Comparison of ENCODE assay signal across 1 cellular context in genomic region chr9:128552153-128552743, GRCh38.
TF ChIP-seq lines count a peak whose summit lies in the region.

Gene SPTAN1, plus strand, starts transcription at chr9:128552587. Its CDS starts 14,154 bp downstream, at chr9:128566741.

TF ChIP-seq in HepG2, 621 proteins besides CTCF, POLR2A, EP300 and RAD21 (continued from another document and continues in another):
- TF ChIP-seq MXD3 (CRISPR knock-in tag; IDR thresholded peaks at IDR 0.05) (peak; percentile 72; the same call in 1 of the 2 replicates), ZSCAN20 (CRISPR knock-in tag; IDR thresholded peaks at IDR 0.05; ENCODE audit: borderline replicate concordance) (no peak), REL (CRISPR knock-in tag; conservative IDR thresholded peaks at IDR 0.05) (no peak; the same call in 1 of the 2 replicates), CEBPG (CRISPR knock-in tag; IDR thresholded peaks at IDR 0.05) (no peak; the same call in 1 of the 2 replicates), ZNF83 (CRISPR knock-in tag; IDR thresholded peaks at IDR 0.05; ENCODE audit: borderline replicate concordance) (no peak), ZNF678 (CRISPR knock-in tag; IDR thresholded peaks at IDR 0.05) (no peak), CHCHD3 (CRISPR knock-in tag; IDR thresholded peaks at IDR 0.05) (no peak), REPIN1 (CRISPR knock-in tag; IDR thresholded peaks at IDR 0.05; ENCODE audit: borderline replicate concordance, low read depth) (no peak), ZNF746 (CRISPR knock-in tag; IDR thresholded peaks at IDR 0.05) (no peak; the same call in 1 of the 2 replicates), ZNF878 (CRISPR knock-in tag; IDR thresholded peaks at IDR 0.05) (no peak), NPAS2 (CRISPR knock-in tag; IDR thresholded peaks at IDR 0.05; ENCODE audit: borderline replicate concordance) (no peak), ZNF362 (CRISPR knock-in tag; IDR thresholded peaks at IDR 0.05; ENCODE audit: borderline replicate concordance) (no peak), PHF8 (CRISPR knock-in tag; IDR thresholded peaks at IDR 0.05) (peak; percentile 85), ZNF709 (CRISPR knock-in tag; IDR thresholded peaks at IDR 0.05) (no peak; the same call in 1 of the 2 replicates), CSRNP2 (CRISPR knock-in tag; conservative IDR thresholded peaks at IDR 0.05; ENCODE audit: low read depth) (no peak), ZNF724P (CRISPR knock-in tag; IDR thresholded peaks at IDR 0.05; ENCODE audit: borderline replicate concordance) (no peak), SCMH1 (CRISPR knock-in tag; IDR thresholded peaks at IDR 0.05; ENCODE audit: borderline replicate concordance) (no peak), RFX5 (IDR thresholded peaks at IDR 0.05; ENCODE audit: low read depth, low read length) (no peak), ZIK1 (CRISPR knock-in tag; IDR thresholded peaks at IDR 0.05; ENCODE audit: borderline replicate concordance, low read depth) (peak; percentile 29; the same call in 1 of the 2 replicates), ZNF567 (CRISPR knock-in tag; IDR thresholded peaks at IDR 0.05; ENCODE audit: borderline replicate concordance) (no peak), ZNF451 (CRISPR knock-in tag; IDR thresholded peaks at IDR 0.05) (peak; percentile 91; the same call in 1 of the 2 replicates), CENPX (CRISPR knock-in tag; IDR thresholded peaks at IDR 0.05) (no peak), CREB3 (CRISPR knock-in tag; IDR thresholded peaks at IDR 0.05) (no peak), ZEB1 (IDR thresholded peaks at IDR 0.05; ENCODE audit: insufficient replicate concordance, low read depth) (no peak), ZNF639 (CRISPR knock-in tag; conservative IDR thresholded peaks at IDR 0.05) (no peak), ZNF660 (CRISPR knock-in tag; IDR thresholded peaks at IDR 0.05; ENCODE audit: borderline replicate concordance, low read depth) (no peak), ZNF773 (CRISPR knock-in tag; IDR thresholded peaks at IDR 0.05; ENCODE audit: borderline replicate concordance) (no peak), SSRP1 (CRISPR knock-in tag; IDR thresholded peaks at IDR 0.05) (no peak), ZSCAN12 (CRISPR knock-in tag; IDR thresholded peaks at IDR 0.05) (no peak), ZNF34 (CRISPR knock-in tag; IDR thresholded peaks at IDR 0.05; ENCODE audit: borderline replicate concordance) (no peak; the same call in 1 of the 2 replicates), PBX2 (CRISPR knock-in tag; IDR thresholded peaks at IDR 0.05) (no peak), ZFP82 (CRISPR knock-in tag; IDR thresholded peaks at IDR 0.05; ENCODE audit: borderline replicate concordance) (no peak), ZNF629 (CRISPR knock-in tag; conservative IDR thresholded peaks at IDR 0.05) (no peak), RERE (CRISPR knock-in tag; IDR thresholded peaks at IDR 0.05; ENCODE audit: low read depth) (no peak), MTA3 (CRISPR knock-in tag; IDR thresholded peaks at IDR 0.05) (no peak), MTA1 (CRISPR knock-in tag; IDR thresholded peaks at IDR 0.05; ENCODE audit: borderline replicate concordance) (no peak), TARDBP (CRISPR knock-in tag; IDR thresholded peaks at IDR 0.05) (0 out of 2 replicates have a peak, but pooled peaks have one; percentile 25), TEAD3 (CRISPR knock-in tag; optimal IDR thresholded peaks at IDR 0.05; ENCODE audit: borderline replicate concordance) (no peak), ZNF225 (CRISPR knock-in tag; IDR thresholded peaks at IDR 0.05) (no peak), ZNF772 (CRISPR knock-in tag; IDR thresholded peaks at IDR 0.05) (no peak), SALL2 (CRISPR knock-in tag; IDR thresholded peaks at IDR 0.05) (no peak), ZNF333 (CRISPR knock-in tag; IDR thresholded peaks at IDR 0.05; ENCODE audit: borderline replicate concordance) (no peak), ZNF292 (CRISPR knock-in tag; IDR thresholded peaks at IDR 0.05; ENCODE audit: borderline replicate concordance, low read depth) (peak; percentile 52; the same call in 1 of the 2 replicates), CREB1 (IDR thresholded peaks at IDR 0.05) (0 out of 2 replicates have a peak, but pooled peaks have one; percentile 14), CREB1 (CRISPR knock-in tag; IDR thresholded peaks at IDR 0.05) (no peak), POGZ (CRISPR knock-in tag; IDR thresholded peaks at IDR 0.05) (no peak), HDAC2 (CRISPR knock-in tag; IDR thresholded peaks at IDR 0.05) (no peak; the same call in 1 of the 2 replicates), ZBTB3 (CRISPR knock-in tag; IDR thresholded peaks at IDR 0.05; ENCODE audit: borderline replicate concordance, low read depth) (no peak), HOMEZ (CRISPR knock-in tag; IDR thresholded peaks at IDR 0.05; ENCODE audit: low read depth) (no peak), ATF1 (CRISPR knock-in tag; IDR thresholded peaks at IDR 0.05) (no peak), SOX13 (IDR thresholded peaks at IDR 0.05) (no peak), SOX13 (CRISPR knock-in tag; conservative IDR thresholded peaks at IDR 0.05 in 1 of 2, IDR thresholded peaks at IDR 0.05 in 1 of 2) (0 out of 4 replicates have a peak, but pooled peaks of 1 of the 2 experiments have one; percentile 30), TAF1 (CRISPR knock-in tag; IDR thresholded peaks at IDR 0.05) (peak; percentile 82), ZNF577 (CRISPR knock-in tag; IDR thresholded peaks at IDR 0.05; ENCODE audit: borderline replicate concordance, low read depth) (no peak), ZNF552 (CRISPR knock-in tag; IDR thresholded peaks at IDR 0.05; ENCODE audit: borderline replicate concordance) (no peak), ZNF10 (CRISPR knock-in tag; IDR thresholded peaks at IDR 0.05; ENCODE audit: borderline replicate concordance, low read depth) (no peak), ZNF432 (CRISPR knock-in tag; IDR thresholded peaks at IDR 0.05; ENCODE audit: borderline replicate concordance) (no peak), AHR (CRISPR knock-in tag; IDR thresholded peaks at IDR 0.05) (no peak), POLR2AphosphoS2 (IDR thresholded peaks at IDR 0.05; ENCODE audit: low read depth, low read length) (no peak), GLI4 (CRISPR knock-in tag; IDR thresholded peaks at IDR 0.05; ENCODE audit: borderline replicate concordance) (0 out of 2 replicates have a peak, but pooled peaks have one; percentile 71), EHMT2 (IDR thresholded peaks at IDR 0.05; ENCODE audit: borderline replicate concordance, low read depth, low read length) (no peak), SP140L (CRISPR knock-in tag; IDR thresholded peaks at IDR 0.05; ENCODE audit: borderline replicate concordance) (no peak)
